ENCODE assay signal across 29 cellular contexts in the genomic region with DNA sequence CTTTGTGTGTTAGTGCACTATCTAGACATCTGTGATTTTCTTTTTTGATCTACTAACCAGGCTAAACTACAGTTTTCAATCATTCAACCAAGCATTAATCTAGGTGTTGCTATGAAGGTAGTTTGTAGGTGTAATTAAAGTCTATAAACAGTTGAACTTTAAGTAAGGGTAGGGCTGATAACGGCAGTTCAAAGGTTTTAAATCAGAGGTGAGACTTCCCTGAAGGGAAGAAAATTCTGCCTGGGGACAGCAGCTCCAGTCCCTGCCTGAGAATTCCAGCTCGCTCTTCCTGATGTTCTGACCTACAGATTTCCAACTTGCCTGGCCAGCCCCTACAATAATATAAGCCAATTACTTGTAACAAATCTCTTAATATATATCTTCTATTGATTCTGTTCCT.
"Had no signal": no experiment of that assay in that cellular context is flagged by ENCODE, and none has a peak within 500 bp of the region (broad histone marks: within the 10 kb centered on the region; RNA-seq: fewer than 3 reads in every experiment).

No MANE protein-coding gene starts in this region.

- H3K27ac ChIP-seq: stomach, suprapubic skin, testis, thoracic aorta, thyroid gland, tibial artery, tibial nerve, transverse colon, upper lobe of left lung, upper lobe of right lung, uterus, vagina had no signal

- FAIRE-seq: urothelium cell line had no signal

- ATAC-seq: stimulated activated effector memory CD8-positive, alpha-beta T cell treated with anti-CD3 and anti-CD28 coated beads, Interleukin-12 subunit alpha, Interleukin-12 subunit beta, amount 100 ng/mL, for 72 hours; stimulated activated memory B cell treated with anti-CD40 and anti-IgM and Interleukin-4, amounts not matched to agents 10 μg/mL and 1 μg/mL and 100 μg/mL, for 72 hours; stimulated activated naive B cell treated with anti-CD40 and anti-IgM and Interleukin-4, amounts not matched to agents 10 μg/mL and 1 μg/mL and 100 μg/mL, for 72 hours; stimulated activated naive CD8-positive, alpha-beta T cell treated with anti-CD3 and anti-CD28 coated beads, Interleukin-15, amount 100 ng/mL, for 72 hours; stimulated activated naive CD8-positive, alpha-beta T cell treated with anti-CD3 and anti-CD28 coated beads, Interleukin-15, Interleukin-2, amounts not matched to agents 100 U/mL and 50 U/mL, for 24 hours; upper lobe of right lung had no signal

- H3K27ac Mint-ChIP-seq: stimulated activated effector memory CD8-positive, alpha-beta T cell treated with anti-CD3 and anti-CD28 coated beads, Interleukin-12 subunit alpha, Interleukin-12 subunit beta, amount 100 ng/mL, for 72 hours; stimulated activated memory B cell treated with anti-CD40 and anti-IgM and Interleukin-4, amounts not matched to agents 10 μg/mL and 1 μg/mL and 100 μg/mL, for 72 hours; stimulated activated naive B cell treated with anti-CD40 and anti-IgM and Interleukin-4, amounts not matched to agents 10 μg/mL and 1 μg/mL and 100 μg/mL, for 72 hours; stimulated activated naive CD8-positive, alpha-beta T cell treated with anti-CD3 and anti-CD28 coated beads, Interleukin-15, amount 100 ng/mL, for 72 hours; stimulated activated naive CD8-positive, alpha-beta T cell treated with anti-CD3 and anti-CD28 coated beads, Interleukin-15, Interleukin-2, amounts not matched to agents 100 ng/mL and 50 ng/mL, for 24 hours; type B pancreatic cell had no signal

- H3K36me3 ChIP-seq: stomach, suprapubic skin, thoracic aorta, thyroid gland, tibial artery, tibial nerve, transverse colon, upper lobe of left lung, upper lobe of right lung, uterus, vagina had no signal

- DNase-seq: stimulated activated CD4-positive, alpha-beta T cell treated with anti-CD3 and anti-CD28 coated beads, Interleukin-2, amount 100 ng/mL, for 48 hours; stimulated activated CD4-positive, alpha-beta T cell treated with anti-CD3 and anti-CD28 coated beads, Interleukin-4, amount 100 ng/mL, for 1 hour; stimulated activated CD4-positive, alpha-beta T cell treated with anti-CD3 and anti-CD28 coated beads, Interleukin-4, amount 100 ng/mL, for 24 hours; stimulated activated CD4-positive, alpha-beta T cell treated with anti-CD3 and anti-CD28 coated beads, Interleukin-4, amount 100 ng/mL, for 4 hours; stimulated activated CD8-positive, alpha-beta memory T cell treated with anti-CD3 and anti-CD28 coated beads, Interleukin-4, amount 100 ng/mL, for 48 hours; stimulated activated naive B cell treated with anti-CD40 and anti-IgM and Interleukin-4, amounts not matched to agents 10 μg/mL and 1 μg/mL and 100 μg/mL, for 72 hours; stimulated activated naive CD4-positive, alpha-beta T cell; stimulated activated naive CD4-positive, alpha-beta T cell treated with Interleukin-2 at 50 U/mL for 16 hours; stimulated activated naive CD8-positive, alpha-beta T cell treated with anti-CD3 and anti-CD28 coated beads, Interleukin-15, amount 100 ng/mL, for 72 hours; stimulated activated naive CD8-positive, alpha-beta T cell treated with anti-CD3 and anti-CD28 coated beads, Interleukin-15, Interleukin-2, amounts not matched to agents 100 U/mL and 50 U/mL, for 24 hours; stomach; substantia nigra; testis; thyroid gland; tibial artery; transverse colon; trophoblast cell; upper lobe of left lung; upper lobe of right lung; uterus had no signal

- H3K4me3 ChIP-seq: stomach, suprapubic skin, testis, thoracic aorta, thyroid gland, tibial artery, tibial nerve, transverse colon, upper lobe of left lung, upper lobe of right lung, uterus, vagina had no signal

- H3K4me1 ChIP-seq: stomach, suprapubic skin, testis, thyroid gland, tibial artery, tibial nerve, transverse colon, upper lobe of left lung, upper lobe of right lung, uterus, vagina had no signal

- H3K27me3 ChIP-seq: stomach, suprapubic skin, testis, thyroid gland, tibial artery, tibial nerve, transverse colon, upper lobe of left lung, upper lobe of right lung, uterus, vagina had no signal

- H3K9me3 ChIP-seq: suprapubic skin, testis, thoracic aorta, thyroid gland, tibial artery, transverse colon, upper lobe of left lung, upper lobe of right lung, uterus, vagina had no signal

- H3K4me3 Mint-ChIP-seq: stimulated activated effector memory CD8-positive, alpha-beta T cell treated with anti-CD3 and anti-CD28 coated beads, Interleukin-12 subunit alpha, Interleukin-12 subunit beta, amount 100 ng/mL, for 72 hours; stimulated activated memory B cell treated with anti-CD40 and anti-IgM and Interleukin-4, amounts not matched to agents 10 μg/mL and 1 μg/mL and 100 μg/mL, for 72 hours; stimulated activated naive B cell treated with anti-CD40 and anti-IgM and Interleukin-4, amounts not matched to agents 10 μg/mL and 1 μg/mL and 100 μg/mL, for 72 hours; stimulated activated naive CD8-positive, alpha-beta T cell treated with anti-CD3 and anti-CD28 coated beads, Interleukin-15, amount 100 ng/mL, for 72 hours; stimulated activated naive CD8-positive, alpha-beta T cell treated with anti-CD3 and anti-CD28 coated beads, Interleukin-15, Interleukin-2, amounts not matched to agents 100 ng/mL and 50 ng/mL, for 24 hours; type B pancreatic cell had no signal

- H3K36me3 Mint-ChIP-seq: stimulated activated effector memory CD8-positive, alpha-beta T cell treated with anti-CD3 and anti-CD28 coated beads, Interleukin-12 subunit alpha, Interleukin-12 subunit beta, amount 100 ng/mL, for 72 hours; stimulated activated memory B cell treated with anti-CD40 and anti-IgM and Interleukin-4, amounts not matched to agents 10 μg/mL and 1 μg/mL and 100 μg/mL, for 72 hours; stimulated activated naive B cell treated with anti-CD40 and anti-IgM and Interleukin-4, amounts not matched to agents 10 μg/mL and 1 μg/mL and 100 μg/mL, for 72 hours; type B pancreatic cell had no signal

- H3K27me3 Mint-ChIP-seq: stimulated activated memory B cell treated with anti-CD40 and anti-IgM and Interleukin-4, amounts not matched to agents 10 μg/mL and 1 μg/mL and 100 μg/mL, for 72 hours; stimulated activated naive B cell treated with anti-CD40 and anti-IgM and Interleukin-4, amounts not matched to agents 10 μg/mL and 1 μg/mL and 100 μg/mL, for 72 hours; stimulated activated naive CD8-positive, alpha-beta T cell treated with anti-CD3 and anti-CD28 coated beads, Interleukin-15, amount 100 ng/mL, for 72 hours; type B pancreatic cell had no signal

- H3K4me1 Mint-ChIP-seq: stimulated activated effector memory CD8-positive, alpha-beta T cell treated with anti-CD3 and anti-CD28 coated beads, Interleukin-12 subunit alpha, Interleukin-12 subunit beta, amount 100 ng/mL, for 72 hours; stimulated activated memory B cell treated with anti-CD40 and anti-IgM and Interleukin-4, amounts not matched to agents 10 μg/mL and 1 μg/mL and 100 μg/mL, for 72 hours; stimulated activated naive B cell treated with anti-CD40 and anti-IgM and Interleukin-4, amounts not matched to agents 10 μg/mL and 1 μg/mL and 100 μg/mL, for 72 hours; stimulated activated naive CD8-positive, alpha-beta T cell treated with anti-CD3 and anti-CD28 coated beads, Interleukin-15, amount 100 ng/mL, for 72 hours had no signal
